In the genomic region with DNA sequence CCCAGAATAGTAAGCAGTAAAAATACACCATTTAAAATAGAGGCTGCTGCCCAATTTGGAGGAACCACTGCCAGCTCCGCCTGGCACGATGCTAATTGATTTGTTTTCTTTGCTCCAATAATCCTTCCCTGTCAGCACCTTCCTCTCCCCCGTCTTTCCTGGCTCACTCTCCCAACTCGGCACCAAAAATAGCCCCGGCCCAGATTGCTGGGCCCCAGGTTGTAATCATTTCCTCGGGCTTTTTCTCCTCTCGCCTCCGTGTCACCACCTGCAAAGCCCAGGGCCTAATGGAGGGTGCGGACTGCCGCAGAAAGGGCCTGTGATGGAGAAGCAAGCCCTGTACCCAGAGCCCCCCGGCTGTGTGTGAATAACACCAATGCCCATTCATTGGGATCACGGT, we compare ENCODE assay signal across 16 cellular contexts.
"Had no signal": no experiment of that assay in that cellular context is flagged by ENCODE, and none has a peak within 500 bp of the region (broad histone marks: within the 10 kb centered on the region; RNA-seq: fewer than 3 reads in every experiment).

No MANE protein-coding gene starts in this region.

- H3K36me3 Mint-ChIP-seq: activated CD4-positive, alpha-beta memory T cell treated with anti-CD3 and anti-CD28 coated beads for 36 hours; activated naive CD8-positive, alpha-beta T cell treated with anti-CD3 and anti-CD28 coated beads for 36 hours; type B pancreatic cell had no signal

- H3K27me3 ChIP-seq: vagina had no signal

- H3K36me3 ChIP-seq: thoracic aorta, vagina had no signal

- H3K4me1 Mint-ChIP-seq: activated naive CD8-positive, alpha-beta T cell treated with anti-CD3 and anti-CD28 coated beads for 36 hours; naive B cell had no signal

- H3K27ac ChIP-seq: thoracic aorta, vagina had no signal

- H3K4me3 ChIP-seq: lung, thoracic aorta, vagina had no signal

- H3K27ac Mint-ChIP-seq: activated CD4-positive, alpha-beta memory T cell treated with anti-CD3 and anti-CD28 coated beads for 36 hours; activated naive CD8-positive, alpha-beta T cell treated with anti-CD3 and anti-CD28 coated beads for 36 hours; naive B cell; type B pancreatic cell had no signal

- H3K4me3 Mint-ChIP-seq: activated CD4-positive, alpha-beta memory T cell treated with anti-CD3 and anti-CD28 coated beads for 36 hours; activated naive CD8-positive, alpha-beta T cell treated with anti-CD3 and anti-CD28 coated beads for 36 hours; naive B cell; type B pancreatic cell had no signal

- H3K9me3 Mint-ChIP-seq: type B pancreatic cell had no signal

- DNase-seq: activated CD4-positive, alpha-beta memory T cell treated with anti-CD3 and anti-CD28 coated beads for 36 hours; activated CD4-positive, alpha-beta T cell treated with anti-CD3 and anti-CD28 coated beads for 48 hours; activated naive CD4-positive, alpha-beta T cell treated with Interleukin-2 at 50 U/mL for 16 hours; activated naive CD8-positive, alpha-beta T cell treated with anti-CD3 and anti-CD28 coated beads for 36 hours; activated T-cell treated with anti-CD3 and anti-CD28 coated beads, Interleukin-2, amount 50 U/mL, for 48 hours; effector memory CD4-positive, alpha-beta T cell; foreskin melanocyte; islet precursor cell; naive B cell; stimulated activated CD4-positive, alpha-beta T cell treated with anti-CD3 and anti-CD28 coated beads, Interleukin-4, amount 100 ng/mL, for 24 hours; stimulated activated naive CD4-positive, alpha-beta T cell treated with Interleukin-2 at 50 U/mL for 16 hours had no signal

- ATAC-seq: esophagus mucosa had no signal
